ENCODE assay signal across 2 cellular contexts in genomic region chr10:46922498-46922897, GRCh38. TPM values are rescaled to one million over a fixed set of nuclear protein-coding genes. Genes with fewer than 3 reads are reported as not detected.
"Had no signal": no experiment of that assay in that cellular context is flagged by ENCODE, and none has a peak within 500 bp of the region (broad histone marks: within the 10 kb centered on the region; RNA-seq: fewer than 3 reads in every experiment).

No MANE protein-coding gene starts in this region.

RNA-seq across cellular contexts. Expression of gene PTPN20, which starts 11.3 kb away (rescaled TPM):
- total RNA-seq: chondrocyte, mesothelial cell of epicardium had no signal
